33 cellular contexts compared by ENCODE assay signal in the genomic region with DNA sequence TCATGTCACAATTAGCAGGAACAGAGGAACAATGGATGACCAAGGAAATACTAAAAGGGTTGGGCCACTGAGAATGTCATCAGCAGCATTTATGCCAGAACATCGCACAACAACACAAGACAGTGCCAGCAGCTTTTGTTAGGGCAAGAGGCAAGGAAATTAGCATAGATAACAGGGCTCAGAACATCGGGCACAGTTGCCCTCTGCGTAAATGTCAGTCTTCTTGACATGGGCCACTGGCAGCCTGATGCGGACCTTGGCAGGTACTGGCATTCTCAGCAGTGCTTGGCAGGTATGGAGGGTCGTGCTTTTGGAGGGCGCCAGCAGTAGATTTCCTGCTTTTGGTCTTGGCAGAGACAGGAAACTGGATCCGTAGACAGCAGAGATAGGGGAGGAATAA.
"Had no signal": no experiment of that assay in that cellular context is flagged by ENCODE, and none has a peak within 500 bp of the region (broad histone marks: within the 10 kb centered on the region; RNA-seq: fewer than 3 reads in every experiment).

No MANE protein-coding gene starts in this region.

- H3K27ac Mint-ChIP-seq: activated CD4-positive, alpha-beta T cell treated with anti-CD3 and anti-CD28 coated beads, Interleukin-2, amount 10 ng/mL, durations not matched to agents 24 days and 14 days; activated CD8-positive, alpha-beta T cell treated with anti-CD3 and anti-CD28 coated beads for 36 hours; activated naive CD8-positive, alpha-beta T cell treated with anti-CD3 and anti-CD28 coated beads for 36 hours; activated T-cell treated with anti-CD3 and anti-CD28 coated beads, Interleukin-2, amount 50 U/mL, for 72 hours; activated T-helper 17 cell treated with anti-CD3 and anti-CD28 coated beads, Interleukin-2, amount 50 U/mL, for 72 hours had no signal

- H3K4me2 ChIP-seq: PC-9 had no signal

- H3K9me3 Mint-ChIP-seq: activated CD4-positive, alpha-beta T cell treated with anti-CD3 and anti-CD28 coated beads, Interleukin-2, amount 10 ng/mL, durations not matched to agents 24 days and 14 days; activated CD8-positive, alpha-beta T cell treated with anti-CD3 and anti-CD28 coated beads for 36 hours; activated naive CD8-positive, alpha-beta T cell treated with anti-CD3 and anti-CD28 coated beads for 36 hours had no signal

- DNase-seq: activated CD4-positive, alpha-beta T cell treated with anti-CD3 and anti-CD28 coated beads, Interleukin-2, amount 10 ng/mL, durations not matched to agents 24 days and 14 days; activated CD4-positive, alpha-beta T cell treated with anti-CD3 and anti-CD28 coated beads, Interleukin-2, amount 50 U/mL, for 4 hours; activated CD8-positive, alpha-beta T cell treated with anti-CD3 and anti-CD28 coated beads for 36 hours; activated effector memory CD4-positive, alpha-beta T cell treated with anti-CD3 and anti-CD28 coated beads, Interleukin-2, amount 50 U/mL, for 16 hours; activated naive CD4-positive, alpha-beta T cell; activated naive CD4-positive, alpha-beta T cell treated with anti-CD3 and anti-CD28 coated beads, Interleukin-2, amount 50 U/mL, for 16 hours; activated naive CD8-positive, alpha-beta T cell treated with anti-CD3 and anti-CD28 coated beads for 36 hours; activated T-cell treated with anti-CD3 and anti-CD28 coated beads, Interleukin-2, amount 50 U/mL, for 1 hour; activated T-cell treated with anti-CD3 and anti-CD28 coated beads, Interleukin-2, amount 50 U/mL, for 72 hours; amniotic stem cell; aorta; Kasumi-1; KBM-7; MG63; NCI-H1048; NCI-H1105 treated with DMSO at 0.1 percent for 48 hours; NCI-H1436; NCI-H1694; NCI-H1930; NCI-H2107; NCI-H2171; NCI-H446 treated with DMSO at 0.1 percent for 48 hours; NCI-H524; NCI-H69; NCI-H82; NK-92 treated with Interleukin-12 subunit alpha and Interleukin-12 subunit beta, amount 100 ng/mL, for 24 hours; PC-9; SHP77; SJCRH30 had no signal

- H3K36me3 ChIP-seq: cardiac muscle cell, MG63, SJCRH30 had no signal

- H3K4me1 ChIP-seq: SJCRH30 had no signal

- H3K4me1 Mint-ChIP-seq: activated CD4-positive, alpha-beta T cell treated with anti-CD3 and anti-CD28 coated beads, Interleukin-2, amount 10 ng/mL, durations not matched to agents 24 days and 14 days; activated naive CD8-positive, alpha-beta T cell treated with anti-CD3 and anti-CD28 coated beads for 36 hours; activated T-helper 17 cell treated with anti-CD3 and anti-CD28 coated beads, Interleukin-2, amount 50 U/mL, for 72 hours had no signal

- H3K4me3 Mint-ChIP-seq: activated CD4-positive, alpha-beta T cell treated with anti-CD3 and anti-CD28 coated beads, Interleukin-2, amount 10 ng/mL, durations not matched to agents 24 days and 14 days; activated CD8-positive, alpha-beta T cell treated with anti-CD3 and anti-CD28 coated beads for 36 hours; activated naive CD8-positive, alpha-beta T cell treated with anti-CD3 and anti-CD28 coated beads for 36 hours; activated T-cell treated with anti-CD3 and anti-CD28 coated beads, Interleukin-2, amount 50 U/mL, for 72 hours; activated T-helper 17 cell treated with anti-CD3 and anti-CD28 coated beads, Interleukin-2, amount 50 U/mL, for 72 hours had no signal

- H3K4me3 ChIP-seq: cardiac muscle cell, MG63, PC-9, SJCRH30, SK-N-MC had no signal

- H3K27me3 ChIP-seq: cardiac muscle cell, MG63, SJCRH30 had no signal

- H2AFZ ChIP-seq: PC-9 had no signal

- H3K27ac ChIP-seq: cardiac muscle cell, PC-9, RWPE1, SJCRH30, SK-N-MC had no signal

- H3K9me3 ChIP-seq: MG63, SJCRH30 had no signal

- H3K27me3 Mint-ChIP-seq: activated CD4-positive, alpha-beta T cell treated with anti-CD3 and anti-CD28 coated beads, Interleukin-2, amount 10 ng/mL, durations not matched to agents 24 days and 14 days; activated CD8-positive, alpha-beta T cell treated with anti-CD3 and anti-CD28 coated beads for 36 hours; activated naive CD8-positive, alpha-beta T cell treated with anti-CD3 and anti-CD28 coated beads for 36 hours; activated T-helper 17 cell treated with anti-CD3 and anti-CD28 coated beads, Interleukin-2, amount 50 U/mL, for 72 hours had no signal

- H3K36me3 Mint-ChIP-seq: activated naive CD8-positive, alpha-beta T cell treated with anti-CD3 and anti-CD28 coated beads for 36 hours had no signal

- ATAC-seq: activated CD8-positive, alpha-beta T cell treated with anti-CD3 and anti-CD28 coated beads for 36 hours; activated T-cell treated with anti-CD3 and anti-CD28 coated beads, Interleukin-2, amount 50 U/mL, for 72 hours; activated T-helper 17 cell treated with anti-CD3 and anti-CD28 coated beads, Interleukin-2, amount 50 U/mL, for 72 hours had no signal
